In the genomic region with DNA sequence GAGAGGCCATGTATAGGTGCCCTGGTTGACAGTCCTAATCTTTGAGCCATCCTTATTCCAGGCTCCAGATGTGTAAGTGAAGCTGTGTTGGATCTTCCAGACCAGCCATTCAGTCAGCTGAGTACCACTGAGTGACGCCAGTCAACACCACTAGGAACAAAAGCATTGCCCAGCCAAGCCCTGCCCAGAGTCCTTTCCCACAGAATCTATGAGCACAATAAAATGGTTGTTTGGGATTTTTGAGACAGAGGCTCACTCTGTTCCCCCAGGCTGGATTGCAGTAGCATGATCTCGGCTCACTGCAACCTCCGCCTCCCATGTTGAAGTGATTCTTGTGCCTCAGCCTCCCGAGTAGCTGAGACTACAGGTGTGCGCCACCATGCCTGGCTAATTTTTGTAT, we compare ENCODE assay signal across 23 cellular contexts.
"Had no signal": no experiment of that assay in that cellular context is flagged by ENCODE, and none has a peak within 500 bp of the region (broad histone marks: within the 10 kb centered on the region; RNA-seq: fewer than 3 reads in every experiment).

No MANE protein-coding gene starts in this region.

- ATAC-seq: foreskin keratinocyte; gastroesophageal sphincter; heart left ventricle; left colon; left lobe of liver; lower lobe of right lung; mucosa of descending colon; naive thymus-derived CD8-positive, alpha-beta T cell had no signal

- H3K36me3 ChIP-seq: esophagus muscularis mucosa, gastroesophageal sphincter, heart left ventricle, left ventricle myocardium inferior, lower lobe of right lung had no signal

- H3K4me3 ChIP-seq: coronary artery, dorsolateral prefrontal cortex, esophagus muscularis mucosa, gastroesophageal sphincter, heart left ventricle, hepatocyte, left ventricle myocardium inferior, lower lobe of right lung, mucosa of descending colon had no signal

- H3K27me3 ChIP-seq: esophagus muscularis mucosa, foreskin keratinocyte, gastroesophageal sphincter, hepatocyte had no signal

- H3K4me2 ChIP-seq: hepatocyte had no signal

- H3K4me1 ChIP-seq: foreskin keratinocyte, left ventricle myocardium inferior, lower lobe of right lung had no signal

- H3K9me3 ChIP-seq: gastroesophageal sphincter, heart left ventricle, left ventricle myocardium inferior, lower lobe of right lung, mucosa of descending colon had no signal

- H3K27ac ChIP-seq: coronary artery, dorsolateral prefrontal cortex, esophagus muscularis mucosa, foreskin keratinocyte, gastroesophageal sphincter, heart left ventricle, hepatocyte, left ventricle myocardium inferior, lower lobe of right lung had no signal

- H3K79me2 ChIP-seq: hepatocyte had no signal

- DNase-seq: dermis blood vessel endothelial cell; dorsolateral prefrontal cortex; effector CD4-positive, alpha-beta T cell; effector memory CD4-positive, alpha-beta T cell; foreskin keratinocyte; heart left ventricle; immature natural killer cell; islet precursor cell; kidney; kidney glomerular epithelial cell; left colon; left ventricle myocardium inferior; lower lobe of right lung; mesenchymal stem cell; mucosa of descending colon; naive B cell; naive thymus-derived CD8-positive, alpha-beta T cell had no signal

- H2AFZ ChIP-seq: hepatocyte had no signal

- FAIRE-seq: colon, kidney had no signal
